In the genomic region with DNA sequence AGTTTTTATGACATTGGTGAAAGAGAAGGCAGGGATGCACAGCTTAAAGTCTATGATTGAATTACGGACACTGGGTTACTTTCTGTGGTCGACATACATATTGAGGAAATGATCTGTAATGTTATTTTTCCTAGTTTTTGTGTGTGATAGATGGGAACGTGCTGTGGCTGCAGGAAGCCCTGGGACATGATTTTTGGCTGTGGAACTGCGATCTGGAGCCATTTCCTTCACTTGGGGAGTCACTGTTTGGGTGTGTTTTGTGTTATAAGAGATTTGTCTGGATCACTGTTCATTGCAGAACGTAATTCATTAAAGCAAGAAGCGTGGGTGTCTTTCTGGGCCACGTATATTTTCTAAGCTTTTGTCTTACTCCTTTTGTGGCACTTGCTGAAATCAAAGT, we compare ENCODE assay signal across 23 cellular contexts.
"Had no signal": no experiment of that assay in that cellular context is flagged by ENCODE, and none has a peak within 500 bp of the region (broad histone marks: within the 10 kb centered on the region; RNA-seq: fewer than 3 reads in every experiment).

No MANE protein-coding gene starts in this region.

- H3K27me3 ChIP-seq: brain microvascular endothelial cell, dorsolateral prefrontal cortex, foreskin keratinocyte, right lobe of liver, transverse colon had no signal

- H3K4me3 Mint-ChIP-seq: activated T-cell treated with anti-CD3 and anti-CD28 coated beads, Interleukin-2, amount 50 U/mL, for 4 hours; effector memory CD8-positive, alpha-beta T cell; stimulated activated naive CD8-positive, alpha-beta T cell treated with anti-CD3 and anti-CD28 coated beads, Interleukin-15, Interleukin-2, amounts not matched to agents 100 ng/mL and 50 ng/mL, for 24 hours had no signal

- H3K27ac Mint-ChIP-seq: effector memory CD8-positive, alpha-beta T cell; stimulated activated naive CD8-positive, alpha-beta T cell treated with anti-CD3 and anti-CD28 coated beads, Interleukin-15, Interleukin-2, amounts not matched to agents 100 ng/mL and 50 ng/mL, for 24 hours had no signal

- H3K9me3 Mint-ChIP-seq: activated T-cell treated with anti-CD3 and anti-CD28 coated beads, Interleukin-2, amount 50 U/mL, for 4 hours; effector memory CD8-positive, alpha-beta T cell; stimulated activated naive CD8-positive, alpha-beta T cell treated with anti-CD3 and anti-CD28 coated beads, Interleukin-15, Interleukin-2, amounts not matched to agents 100 ng/mL and 50 ng/mL, for 24 hours had no signal

- ATAC-seq: activated T-cell treated with anti-CD3 and anti-CD28 coated beads, Interleukin-2, amount 50 U/mL, for 4 hours; effector memory CD8-positive, alpha-beta T cell; foreskin keratinocyte; left ventricle myocardium superior; right lobe of liver; SK-N-SH treated with all-trans-retinoic acid at 6 μM for 48 hours had no signal

- H3K4me3 ChIP-seq: dorsolateral prefrontal cortex, right lobe of liver, skin epidermis, transverse colon had no signal

- H3K36me3 ChIP-seq: brain microvascular endothelial cell, right lobe of liver, transverse colon had no signal

- H3K9me3 ChIP-seq: right lobe of liver, transverse colon had no signal

- DNase-seq: activated CD4-positive, alpha-beta T cell treated with anti-CD3 and anti-CD28 coated beads, Interleukin-2, amount 50 U/mL, for 4 hours; activated CD8-positive, alpha-beta memory T cell treated with anti-CD3 and anti-CD28 coated beads for 24 hours; activated CD8-positive, alpha-beta memory T cell treated with anti-CD3 and anti-CD28 coated beads, Interleukin-2, amount 50 U/mL, for 4 hours; activated naive CD4-positive, alpha-beta T cell treated with Interleukin-2 at 50 U/mL for 16 hours; activated T-cell treated with anti-CD3 and anti-CD28 coated beads, Interleukin-2, amount 50 U/mL, for 4 hours; aorta; brain microvascular endothelial cell; central memory CD4-positive, alpha-beta T cell; dorsolateral prefrontal cortex; effector memory CD8-positive, alpha-beta T cell; foreskin keratinocyte; hippocampal formation; kidney glomerular epithelial cell; left ventricle myocardium superior; nucleus accumbens; right lobe of liver; stimulated activated CD4-positive, alpha-beta T cell treated with anti-CD3 and anti-CD28 coated beads, Interleukin-1b, Interleukin-23, amount 100 ng/mL, for 48 hours; transverse colon had no signal

- H3K27me3 Mint-ChIP-seq: effector memory CD8-positive, alpha-beta T cell had no signal

- FAIRE-seq: urothelium cell line had no signal

- H3K4me1 ChIP-seq: foreskin keratinocyte, right lobe of liver, transverse colon had no signal

- H3K27ac ChIP-seq: brain microvascular endothelial cell, dorsolateral prefrontal cortex, foreskin keratinocyte, right lobe of liver, skin epidermis, transverse colon, VCaP had no signal
